Comparison of ENCODE assay signal across 12 cellular contexts in the genomic region with DNA sequence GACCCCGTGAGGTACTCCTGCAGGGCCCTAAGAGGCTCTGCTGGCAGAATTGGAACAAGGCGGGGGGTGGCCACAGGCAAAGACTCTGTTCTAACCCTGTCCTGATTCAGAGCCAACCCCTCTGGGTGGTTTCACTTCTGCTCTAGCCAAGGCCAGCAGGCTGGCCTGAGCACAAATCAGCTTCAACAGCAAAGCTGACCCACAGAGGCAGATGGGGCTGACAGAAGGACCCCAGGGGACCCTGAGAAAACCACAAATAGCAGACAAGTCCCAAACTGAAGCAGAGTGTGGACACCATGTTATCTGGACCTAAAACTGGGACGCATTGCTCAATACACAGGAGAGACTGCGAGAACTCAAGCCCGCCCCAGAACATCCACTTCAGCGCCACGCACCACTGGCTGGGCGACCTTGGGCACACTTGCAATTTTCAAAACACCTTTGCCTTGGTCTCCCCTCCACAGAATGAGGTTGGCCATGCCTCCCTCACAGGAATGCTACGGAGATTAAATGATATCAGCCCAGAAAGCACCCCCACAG.
DNase-seq lines count a peak whose midpoint lies in the region; ATAC-seq, FAIRE-seq and TF ChIP-seq lines count a peak whose summit lies in the region.
"Had no signal": no experiment of that assay in that cellular context is flagged by ENCODE, and none has a peak within 500 bp of the region (broad histone marks: within the 10 kb centered on the region; RNA-seq: fewer than 3 reads in every experiment).

No MANE protein-coding gene starts in this region.

- H3K4me1 ChIP-seq in BE2C: peaks cover 6% of the 10 kb centered on the region

- FAIRE-seq in D721Med (lab: Jason Lieb, UNC): no peak

- no peaks in the 10 kb centered on the region for H3K9me3 ChIP-seq in BE2C

- ATAC-seq in GM21526 (IDR thresholded peaks at IDR 0.05; ENCODE audit: low FRiP score, unreplicated experiment) (peak; percentile 92), HG03521 (IDR thresholded peaks at IDR 0.05; ENCODE audit: unreplicated experiment) (peak; percentile 88)

- DNase-seq in left kidney (ENCODE audit: low read depth, low spot score): peak; percentile 53
- no peak for DNase-seq in A172 (ENCODE audit: low spot score)
- no peak for DNase-seq in BE2C
- no peak for DNase-seq in activated CD4-positive, CD25-positive, alpha-beta regulatory T cell (lab: John Stamatoyannopoulos, UW)
- DNase-seq in D721Med (ENCODE audit: insufficient read length, low spot score): no peak
- DNase-seq: activated T-cell treated with anti-CD3 and anti-CD28 coated beads for 4 hours, DND-41, foreskin melanocyte, NCI-H2171 treated with DMSO at 0.1 percent for 48 hours had no signal

- TF ChIP-seq CTCF in GM12875 (IDR thresholded peaks at IDR 0.05; ENCODE audit: borderline replicate concordance, insufficient read depth, low read depth, low read length) (no peak), BE2C (IDR thresholded peaks at IDR 0.05; ENCODE audit: low read depth, low read length) (no peak), D721Med (IDR thresholded peaks at IDR 0.05; ENCODE audit: insufficient read depth, missing control alignments) (no peak)

- H3K4me3 ChIP-seq in GM12875 (ENCODE audit: low read depth, low read length): peak overlapping the region; percentile 15
- H3K4me3 ChIP-seq in BE2C (ENCODE audit: low read depth, low read length): no peak overlapping the region

- no peaks in the 10 kb centered on the region for H3K27me3 ChIP-seq in BE2C

- no peaks in the 10 kb centered on the region for H3K36me3 ChIP-seq in BE2C
